10 cellular contexts compared by ENCODE assay signal in the genomic region with DNA sequence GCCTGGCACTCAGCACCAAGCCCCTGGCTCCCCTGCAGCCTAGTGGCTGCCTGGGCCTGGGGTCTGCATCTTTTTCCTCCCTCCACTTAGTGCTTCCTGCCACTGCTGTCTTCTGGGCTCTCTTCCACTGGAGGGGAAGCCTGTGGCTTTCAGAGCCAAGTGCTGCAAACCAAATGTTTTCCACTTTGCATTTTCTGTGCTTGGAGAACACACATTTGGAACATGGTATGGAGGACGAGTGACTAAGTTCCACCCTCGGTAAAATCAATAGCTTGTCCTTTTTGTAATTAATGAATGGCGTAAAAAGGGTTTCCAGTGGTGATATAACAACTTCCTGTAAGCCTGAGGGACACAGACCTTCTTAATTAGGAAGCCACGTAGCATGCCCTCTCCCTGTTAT. TPM values are rescaled to one million over a fixed set of nuclear protein-coding genes. Genes with fewer than 3 reads are reported as not detected.
DNase-seq lines count a peak whose midpoint lies in the region; TF ChIP-seq lines count a peak whose summit lies in the region.
"Had no signal": no experiment of that assay in that cellular context is flagged by ENCODE, and none has a peak within 500 bp of the region (broad histone marks: within the 10 kb centered on the region; RNA-seq: fewer than 3 reads in every experiment).

No MANE protein-coding gene starts in this region.

- H3K4me1 Mint-ChIP-seq in endodermal cell (peaks cover 16% of the 10 kb centered on the region), neural progenitor cell (peaks cover 70% of the 10 kb centered on the region)

- TF ChIP-seq CTCF in Loucy (conservative IDR thresholded peaks at IDR 0.05; ENCODE audit: low read length): no peak
- TF ChIP-seq CTCF in endodermal cell (conservative IDR thresholded peaks at IDR 0.05): no peak
- TF ChIP-seq CTCF in neural progenitor cell (IDR thresholded peaks at IDR 0.05): no peak

- H3K4me3 Mint-ChIP-seq in endodermal cell (no peak overlapping the region), neural progenitor cell (no peak overlapping the region)
- H3K4me3 Mint-ChIP-seq: H9 had no signal

- H3K4me1 ChIP-seq in Loucy (ENCODE audit: insufficient read depth, low read length, poor library complexity, severe bottlenecking) (peaks cover 9% of the 10 kb centered on the region), endodermal cell (ENCODE audit: control insufficient read depth, insufficient read depth, low read length) (peaks cover 8% of the 10 kb centered on the region), neural progenitor cell (peaks cover 24% of the 10 kb centered on the region)

- no peak overlapping the region for H3K4me2 ChIP-seq in Loucy (ENCODE audit: low read depth, low read length, poor library complexity, severe bottlenecking)
- H3K4me2 ChIP-seq in neural progenitor cell: no peak overlapping the region

- no peaks in the 10 kb centered on the region for H3K36me3 ChIP-seq in Loucy (ENCODE audit: insufficient read depth, low read length)
- no peaks in the 10 kb centered on the region for H3K36me3 ChIP-seq in endodermal cell (ENCODE audit: control insufficient read depth, insufficient read depth, low read length)
- H3K36me3 ChIP-seq in neural progenitor cell: no peaks in the 10 kb centered on the region

- H3F3A ChIP-seq in Loucy (ENCODE audit: low read depth): no peaks in the 10 kb centered on the region
- peaks cover 16% of the 10 kb centered on the region for H3F3A ChIP-seq in neural progenitor cell (ENCODE audit: low read depth)

- DNase-seq in Ammon's horn (ENCODE audit: low spot score) (peak; percentile 24), endodermal cell (no peak), neural progenitor cell (ENCODE audit: low spot score) (no peak), NCI-H1105 (lab: John Stamatoyannopoulos, UW) (no peak), NCI-H2171 (lab: John Stamatoyannopoulos, UW) (no peak), T-helper 9 cell (no peak)
- DNase-seq: H9, NCI-H2081 treated with DMSO at 0.1 percent for 48 hours had no signal

- H2AFZ ChIP-seq in Loucy (ENCODE audit: low read length) (no peak overlapping the region), neural progenitor cell (replicated peaks) (no peak overlapping the region)

- no peaks in the 10 kb centered on the region for H3K27me3 Mint-ChIP-seq in endodermal cell (ENCODE audit: insufficient read depth)
- peaks cover 6% of the 10 kb centered on the region for H3K27me3 Mint-ChIP-seq in neural progenitor cell (ENCODE audit: insufficient read depth, low read depth)

- H3K9me2 ChIP-seq in Loucy (replicated peaks; ENCODE audit: low read depth, low read length): no peaks in the 10 kb centered on the region

- no peaks in the 10 kb centered on the region for H3K27me3 ChIP-seq in Loucy (ENCODE audit: insufficient read depth, low read length, poor library complexity, severe bottlenecking)
- H3K27me3 ChIP-seq in endodermal cell (ENCODE audit: control insufficient read depth, insufficient read depth, low read length, poor library complexity, severe bottlenecking): no peaks in the 10 kb centered on the region
- no peaks in the 10 kb centered on the region for H3K27me3 ChIP-seq in neural progenitor cell

- H3K9me3 Mint-ChIP-seq in endodermal cell: no peaks in the 10 kb centered on the region
- no peaks in the 10 kb centered on the region for H3K9me3 Mint-ChIP-seq in neural progenitor cell
- H3K9me3 Mint-ChIP-seq: H9 had no signal

- H3K27ac ChIP-seq in endodermal cell (ENCODE audit: low read depth, low read length): peak overlapping the region; percentile 73
- H3K27ac ChIP-seq in neural progenitor cell: no peak overlapping the region

- H3K9ac ChIP-seq in Loucy (ENCODE audit: low read depth, low read length, poor library complexity, severe bottlenecking): peak overlapping the region; percentile 8
- no peak overlapping the region for H3K9ac ChIP-seq in endodermal cell (ENCODE audit: extremely low read depth, low read length, poor library complexity, severe bottlenecking)
- no peak overlapping the region for H3K9ac ChIP-seq in neural progenitor cell

- H3K36me3 Mint-ChIP-seq in endodermal cell (ENCODE audit: low read depth): no peaks in the 10 kb centered on the region
- no peaks in the 10 kb centered on the region for H3K36me3 Mint-ChIP-seq in neural progenitor cell

- H3K79me2 ChIP-seq in Loucy (ENCODE audit: insufficient read depth, low read length) (no peaks in the 10 kb centered on the region), neural progenitor cell (ENCODE audit: low read depth) (no peaks in the 10 kb centered on the region)

- H3K4me3 ChIP-seq in Loucy (ENCODE audit: low read length, poor library complexity, severe bottlenecking) (no peak overlapping the region), endodermal cell (ENCODE audit: low read length) (no peak overlapping the region), neural progenitor cell (no peak overlapping the region)

- 93% methylated on average over 4 of the region's 4 CpGs for WGBS in endodermal cell (ENCODE audit: insufficient coverage in 1 of 2, insufficient read length in 1 of 2), 2 experiments

- no peak overlapping the region for H3K27ac Mint-ChIP-seq in endodermal cell
- H3K27ac Mint-ChIP-seq in neural progenitor cell: peak overlapping the region; percentile 50

- H4K20me1 ChIP-seq in Loucy (ENCODE audit: insufficient read depth, low read length, poor library complexity, severe bottlenecking) (no peaks in the 10 kb centered on the region), neural progenitor cell (ENCODE audit: low read depth) (peaks cover 18% of the 10 kb centered on the region)

- no peaks in the 10 kb centered on the region for H3K9me3 ChIP-seq in Loucy (ENCODE audit: insufficient read depth, low read depth, low read length)
- H3K9me3 ChIP-seq in endodermal cell (ENCODE audit: control insufficient read depth, low read length): no peaks in the 10 kb centered on the region
- H3K9me3 ChIP-seq in neural progenitor cell (ENCODE audit: low read depth): no peaks in the 10 kb centered on the region

RNA-seq across cellular contexts. Expression of a gene that starts 10.1 kb away (rescaled TPM):
- total RNA-seq in endodermal cell (1 to 10 TPM; 2.4 to 2.8 TPM), neural progenitor cell (ENCODE audit: low replicate concordance) (8.4 and 27.3 TPM in 2 replicates)
- polyA plus RNA-seq in endodermal cell (2013, experiment 1 of 2): 25.3 TPM
- 23.1 TPM for polyA plus RNA-seq in endodermal cell (2013, experiment 2 of 2)

RNA-seq across cellular contexts. Expression of a gene that starts 27.0 kb away (rescaled TPM):
- total RNA-seq in endodermal cell (1 to 10 TPM in 1 of 2 donors, not detected in 1; 2.7 TPM), neural progenitor cell (ENCODE audit: low replicate concordance) (5.5 and 22.2 TPM in 2 replicates)
- polyA plus RNA-seq in endodermal cell (2013, experiment 1 of 2): 6.6 TPM
- 2.8 TPM for polyA plus RNA-seq in endodermal cell (2013, experiment 2 of 2)
- polyA plus RNA-seq: BJ had no signal

RNA-seq across cellular contexts. Expression of a gene that starts 35.2 kb away (rescaled TPM):
- total RNA-seq in endodermal cell (10 to 100 TPM; 75.9 to 80.3 TPM), neural progenitor cell (ENCODE audit: low replicate concordance) (88.4 and 118 TPM in 2 replicates)
- polyA plus RNA-seq in endodermal cell (2013, experiment 1 of 2): 54.4 TPM
- polyA plus RNA-seq in endodermal cell (2013, experiment 2 of 2): 52.1 TPM
